20 cellular contexts compared by ENCODE assay signal in genomic region chr17:76092526-76093413, GRCh38. TPM values are rescaled to one million over a fixed set of nuclear protein-coding genes. Genes with fewer than 3 reads are reported as not detected.
"Had no signal": no experiment of that assay in that cellular context is flagged by ENCODE, and none has a peak within 500 bp of the region (broad histone marks: within the 10 kb centered on the region; RNA-seq: fewer than 3 reads in every experiment).

No MANE protein-coding gene starts in this region.

- H3K27ac ChIP-seq: gastrocnemius medialis, heart right ventricle, parathyroid adenoma, tibial artery, vagina, WERI-Rb-1 had no signal

- H3K4me3 ChIP-seq: gastrocnemius medialis, heart right ventricle, tibial artery, vagina had no signal

- H3K9me3 ChIP-seq: gastrocnemius medialis, heart right ventricle, tibial artery, vagina had no signal

- ATAC-seq: activated T-helper 17 cell treated with anti-CD3 and anti-CD28 coated beads, Interleukin-2, amount 50 U/mL, for 72 hours; gastrocnemius medialis; heart right ventricle; left ventricle myocardium superior had no signal

- H3K27me3 ChIP-seq: gastrocnemius medialis, heart right ventricle, tibial artery, vagina had no signal

- DNase-seq: activated CD4-positive, alpha-beta T cell treated with anti-CD3 and anti-CD28 coated beads for 4 hours; activated naive CD4-positive, alpha-beta T cell treated with anti-CD3 and anti-CD28 coated beads, Interleukin-2, amount 10 ng/mL, durations not matched to agents 7 days and 5 days; activated T-cell treated with anti-CD3 and anti-CD28 coated beads for 4 hours; caudate nucleus; cortex of kidney; effector memory CD4-positive, alpha-beta T cell; gastrocnemius medialis; heart right ventricle; kidney; left ventricle myocardium superior; mesendoderm; T-helper 9 cell; tibial artery; WERI-Rb-1 had no signal

- H3K9me3 Mint-ChIP-seq: activated naive CD4-positive, alpha-beta T cell treated with anti-CD3 and anti-CD28 coated beads, Interleukin-2, amount 10 ng/mL, durations not matched to agents 7 days and 5 days; activated T-helper 17 cell treated with anti-CD3 and anti-CD28 coated beads, Interleukin-2, amount 50 U/mL, for 72 hours; neural crest cell had no signal

- H3K27me3 Mint-ChIP-seq: activated naive CD4-positive, alpha-beta T cell treated with anti-CD3 and anti-CD28 coated beads, Interleukin-2, amount 10 ng/mL, durations not matched to agents 7 days and 5 days; activated T-helper 17 cell treated with anti-CD3 and anti-CD28 coated beads, Interleukin-2, amount 50 U/mL, for 72 hours had no signal

- H3K4me3 Mint-ChIP-seq: activated naive CD4-positive, alpha-beta T cell treated with anti-CD3 and anti-CD28 coated beads, Interleukin-2, amount 10 ng/mL, durations not matched to agents 7 days and 5 days; neural crest cell had no signal

- H3K4me1 Mint-ChIP-seq: activated T-helper 17 cell treated with anti-CD3 and anti-CD28 coated beads, Interleukin-2, amount 50 U/mL, for 72 hours; neural crest cell had no signal

- H3K4me1 ChIP-seq: gastrocnemius medialis, parathyroid adenoma, tibial artery, vagina had no signal

RNA-seq across cellular contexts. Expression of gene ZACN, which starts 13.8 kb away (rescaled TPM):
- total RNA-seq: fibroblast of lung, gastrocnemius medialis, heart right ventricle, left ventricle myocardium superior, skeletal muscle tissue, vagina had no signal
- polyA plus RNA-seq: fibroblast of lung had no signal

RNA-seq across cellular contexts. Expression of gene GALR2, which starts 18.2 kb away (rescaled TPM):
- total RNA-seq: fibroblast of lung, heart right ventricle, kidney, left ventricle myocardium superior, neural crest cell, skeletal muscle tissue, vagina had no signal
- polyA plus RNA-seq: fibroblast of lung had no signal

RNA-seq across cellular contexts. Expression of gene FOXJ1, which starts 48.3 kb away (rescaled TPM):
- total RNA-seq: fibroblast of lung, heart right ventricle, left ventricle myocardium superior, vagina had no signal
- polyA plus RNA-seq: fibroblast of lung had no signal
